Comparison of ENCODE assay signal across 9 cellular contexts in genomic region chr1:234495231-234495990, GRCh38. TPM values are rescaled to one million over a fixed set of nuclear protein-coding genes. Genes with fewer than 3 reads are reported as not detected.
DNase-seq lines count a peak whose midpoint lies in the region; ATAC-seq, FAIRE-seq and TF ChIP-seq lines count a peak whose summit lies in the region.
"Had no signal": no experiment of that assay in that cellular context is flagged by ENCODE, and none has a peak within 500 bp of the region (broad histone marks: within the 10 kb centered on the region; RNA-seq: fewer than 3 reads in every experiment).

No MANE protein-coding gene starts in this region.

- ATAC-seq in GM19468 (IDR thresholded peaks at IDR 0.05; ENCODE audit: extremely low read depth, unreplicated experiment) (peak; percentile 48), HG03457 (IDR thresholded peaks at IDR 0.05; ENCODE audit: unreplicated experiment) (peak; percentile 47), pancreas (no peak), left lobe of liver (no peak)

- DNase-seq in GM04504 (ENCODE audit: low read depth) (peak; percentile 70), brain microvascular endothelial cell (peak; percentile 91), pancreas (no peak), left lobe of liver (ENCODE audit: low spot score) (no peak)
- no peak for DNase-seq in stimulated activated CD4-positive, alpha-beta T cell treated with anti-CD3 and anti-CD28 coated beads, Interleukin-12 subunit alpha, Interleukin-12 subunit beta, amount 100 ng/mL, for 4 hours

- intact Hi-C loops in pancreas (cut with DNase I), result loop anchor here in 2 of 3 donors (5.0 kb wide), 1 partner anchor 587 kb away; no protein-coding TSS in a partner anchor

- TF ChIP-seq CTCF in brain microvascular endothelial cell (IDR thresholded peaks at IDR 0.05; ENCODE audit: low read depth, low read length, missing control alignments), result no peak
- no peak for TF ChIP-seq CTCF in pancreas (IDR thresholded peaks at IDR 0.05)

- in situ Hi-C loops in brain microvascular endothelial cell (cut with HindIII; ENCODE audit: low pct_ligation_motif_present, low sequenced_read_pairs), result loop anchor here (25.0 kb wide), 1 partner anchor 592 kb away; no protein-coding TSS in a partner anchor

- H3K27ac ChIP-seq in brain microvascular endothelial cell, result peak overlapping the region; percentile 72
- peak overlapping the region; percentile 62 for H3K27ac ChIP-seq in skeletal muscle tissue (ENCODE audit: low read depth, low read length)
- H3K27ac ChIP-seq in pancreas, result peak overlapping the region in 2 of 4 donors; percentile 23 to 31
- H3K27ac ChIP-seq: VCaP had no signal

- 73 to 77% methylated on average over 7 of the region's 7 CpGs for WGBS in pancreas, 2 donors

- H3K4me1 ChIP-seq in skeletal muscle tissue (ENCODE audit: control insufficient read depth in 3 of 3, insufficient read depth in 3 of 3, low read length in 3 of 3), result peaks cover 25 to 36% (median 31%) of the 10 kb centered on the region in 3 donors
- peaks cover 0 to 14% (median 7%) of the 10 kb centered on the region in 3 donors for H3K4me1 ChIP-seq in pancreas

- no peaks in the 10 kb centered on the region for H3K27me3 ChIP-seq in brain microvascular endothelial cell (replicated peaks)
- no peaks in the 10 kb centered on the region for H3K27me3 ChIP-seq in skeletal muscle tissue (ENCODE audit: control insufficient read depth in 3 of 3, insufficient read depth in 3 of 3, low read length in 3 of 3)
- H3K27me3 ChIP-seq in pancreas, result no peaks in the 10 kb centered on the region

- peak overlapping the region; percentile 61 to 71 (median 65) for H3K9ac ChIP-seq in skeletal muscle tissue (ENCODE audit: low read depth in 1 of 3, low read length in 3 of 3)

- H3K9me3 ChIP-seq in skeletal muscle tissue (ENCODE audit: control insufficient read depth in 3 of 3, low read length in 3 of 3), result no peaks in the 10 kb centered on the region
- H3K9me3 ChIP-seq in pancreas, result no peaks in the 10 kb centered on the region

- FAIRE-seq in pancreas (lab: Jason Lieb, UNC), result no peak

- H3K36me3 ChIP-seq in brain microvascular endothelial cell (replicated peaks), result no peaks in the 10 kb centered on the region
- no peaks in the 10 kb centered on the region for H3K36me3 ChIP-seq in skeletal muscle tissue (ENCODE audit: control insufficient read depth in 3 of 3, insufficient read depth in 3 of 3, low read length in 3 of 3)
- no peaks in the 10 kb centered on the region for H3K36me3 ChIP-seq in pancreas

- H3K4me3 ChIP-seq in brain microvascular endothelial cell (ENCODE audit: low read depth, low read length) (peak overlapping the region; percentile 13), skeletal muscle tissue (ENCODE audit: low read length in 3 of 3) (peak overlapping the region in 2 of 3 donors; percentile 16 to 18), pancreas (no peak overlapping the region)

RNA-seq across cellular contexts. Expression of gene TARBP1, which starts 16.4 kb away (rescaled TPM):
- total RNA-seq in skeletal muscle tissue, result 36.5 TPM
- total RNA-seq in pancreas, result 10 to 100 TPM; 11.0 to 14.8 (median 13.8) TPM
- 10 to 100 TPM; 29.3 to 52.2 TPM for polyA plus RNA-seq in pancreas
- total RNA-seq in left lobe of liver, result 7.8 TPM

Comparison
In these comparisons a context has a peak if more than half of its experiments do, and no peak if none do; other contexts are left out.
1. DNase-seq: peak in GM04504 (single experiment) and brain microvascular endothelial cell (single experiment); none in pancreas (0 of 6), left lobe of liver (single experiment) and stimulated activated CD4-positive, alpha-beta T cell treated with anti-CD3 and anti-CD28 coated beads, Interleukin-12 subunit alpha, Interleukin-12 subunit beta, amount 100 ng/mL, for 4 hours (single experiment).
2. ATAC-seq: peak in GM19468 (single experiment) and HG03457 (single experiment); none in pancreas (0 of 4) and left lobe of liver (single experiment).
3. H3K4me3 ChIP-seq: peak in brain microvascular endothelial cell (single experiment) and skeletal muscle tissue (2 of 3); none in pancreas (0 of 4).